19 cellular contexts compared by ENCODE assay signal in the genomic region with DNA sequence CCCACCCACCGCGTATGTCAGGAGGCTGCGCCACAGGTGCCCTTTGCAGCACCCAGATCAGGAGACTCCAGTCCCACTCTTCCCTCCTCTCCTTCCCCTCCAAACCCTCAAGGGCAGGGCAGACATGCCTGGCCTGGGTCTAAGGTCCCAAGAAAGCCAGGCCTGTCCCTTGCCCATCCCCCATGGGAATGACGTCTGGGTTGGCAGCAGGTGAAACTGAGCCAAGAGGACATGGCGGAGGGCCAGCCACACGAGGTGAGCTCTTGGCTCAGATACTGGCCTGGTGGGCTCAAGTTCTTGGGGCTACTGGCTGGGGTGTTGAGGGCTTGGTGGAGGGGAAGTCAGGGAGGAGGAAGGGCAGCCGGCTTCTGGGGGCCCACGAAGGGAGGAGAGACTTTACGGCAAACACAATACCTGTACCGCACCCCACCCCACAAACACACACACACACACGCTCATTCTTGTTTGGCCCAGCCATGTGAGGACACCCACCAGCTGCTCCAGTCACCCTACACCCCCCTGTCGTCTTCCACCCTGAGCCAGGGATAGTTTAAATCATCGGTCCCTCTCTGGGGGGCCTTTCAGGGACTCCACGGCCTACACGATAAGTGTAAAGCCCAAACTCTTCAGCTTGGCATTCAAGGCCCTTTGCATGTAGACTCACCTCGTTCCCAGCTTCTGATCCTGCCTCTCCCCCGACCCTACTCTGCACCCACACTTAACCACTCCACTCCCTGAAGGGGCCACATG. TPM values are rescaled to one million over a fixed set of nuclear protein-coding genes. Genes with fewer than 3 reads are reported as not detected.
A peak's percentile ranks its signal among the peaks of the same experiment; 100 is the strongest.
DNase-seq lines count a peak whose midpoint lies in the region; ATAC-seq and TF ChIP-seq lines count a peak whose summit lies in the region.
"Had no signal": no experiment of that assay in that cellular context is flagged by ENCODE, and none has a peak within 500 bp of the region (broad histone marks: within the 10 kb centered on the region; RNA-seq: fewer than 3 reads in every experiment).

No MANE protein-coding gene starts in this region.

- intact Hi-C loops in Right ventricle myocardium superior (cut with DNase I): no loop called here
- intact Hi-C loops in Right ventricle myocardium inferior (cut with DNase I): no loop called here
- intact Hi-C loops in aorta (cut with DNase I): no loop called here

- no peaks in the 10 kb centered on the region for H3K4me1 ChIP-seq in aorta (ENCODE audit: control insufficient read depth in 1 of 2, insufficient read depth in 2 of 2, low read length in 2 of 2)
- H3K4me1 ChIP-seq: colonic mucosa had no signal

- H3K27me3 ChIP-seq in aorta (ENCODE audit: control insufficient read depth in 1 of 2, insufficient read depth in 2 of 2, low read length in 1 of 2): no peaks in the 10 kb centered on the region
- H3K27me3 ChIP-seq: colonic mucosa, esophagus muscularis mucosa, hepatocyte had no signal

- H3K4me1 Mint-ChIP-seq in chondrocyte (ENCODE audit: low read depth): peaks cover 19% of the 10 kb centered on the region
- H3K4me1 Mint-ChIP-seq: activated CD4-positive, alpha-beta T cell treated with anti-CD3 and anti-CD28 coated beads for 36 hours had no signal

- no peak overlapping the region for H3K27ac ChIP-seq in aorta (ENCODE audit: low read depth in 1 of 2, low read length in 2 of 2)
- H3K27ac ChIP-seq: colonic mucosa, esophagus muscularis mucosa, GM23248, hepatocyte, psoas muscle had no signal

- DNase-seq in Right ventricle myocardium superior (peak; percentile 66), Right ventricle myocardium inferior (ENCODE audit: missing footprints) (no peak), chondrocyte (ENCODE audit: low spot score) (peak; percentile 81), mesenteric fat pad (ENCODE audit: low spot score) (peak; percentile 73), aorta (peak; percentile 44 to 78)
- DNase-seq: activated CD4-positive, alpha-beta T cell treated with anti-CD3 and anti-CD28 coated beads for 36 hours; activated T-cell treated with anti-CD3 and anti-CD28 coated beads, Interleukin-2, amount 50 U/mL, for 72 hours; colonic mucosa; GM23248; NCI-H2081 treated with DMSO at 0.1 percent for 48 hours; T-helper 2 cell had no signal

- H3K4me3 Mint-ChIP-seq in chondrocyte (ENCODE audit: unreplicated experiment): no peak overlapping the region
- H3K4me3 Mint-ChIP-seq: activated CD4-positive, alpha-beta T cell treated with anti-CD3 and anti-CD28 coated beads for 36 hours; activated T-cell treated with anti-CD3 and anti-CD28 coated beads, Interleukin-2, amount 50 U/mL, for 72 hours had no signal

- no peaks in the 10 kb centered on the region for H3K36me3 Mint-ChIP-seq in chondrocyte (ENCODE audit: low read depth)

- H3K27ac Mint-ChIP-seq in chondrocyte (ENCODE audit: unreplicated experiment): no peak overlapping the region
- H3K27ac Mint-ChIP-seq: activated CD4-positive, alpha-beta T cell treated with anti-CD3 and anti-CD28 coated beads for 36 hours; activated T-cell treated with anti-CD3 and anti-CD28 coated beads, Interleukin-2, amount 50 U/mL, for 72 hours had no signal

- WGBS in aorta, 2 donors: 77 to 78% methylated on average over 17 of the region's 17 CpGs

- H3K4me3 ChIP-seq in aorta (ENCODE audit: low read length in 2 of 2): no peak overlapping the region
- H3K4me3 ChIP-seq: colonic mucosa, esophagus muscularis mucosa, GM23248, hepatocyte, psoas muscle had no signal

- H3K9me3 Mint-ChIP-seq in chondrocyte (ENCODE audit: low read depth): no peaks in the 10 kb centered on the region
- H3K9me3 Mint-ChIP-seq: activated T-cell treated with anti-CD3 and anti-CD28 coated beads, Interleukin-2, amount 50 U/mL, for 72 hours had no signal

- no peaks in the 10 kb centered on the region for H3K9me3 ChIP-seq in aorta (ENCODE audit: control insufficient read depth, low read length)
- H3K9me3 ChIP-seq: colonic mucosa, esophagus muscularis mucosa, psoas muscle had no signal

- peak; percentile 45 for ATAC-seq in Right ventricle myocardium superior (ENCODE audit: poor library complexity)
- ATAC-seq in Right ventricle myocardium inferior: no peak
- ATAC-seq in aorta (ENCODE audit: low FRiP score): no peak
- ATAC-seq in HG03045 (IDR thresholded peaks at IDR 0.05; ENCODE audit: unreplicated experiment): no peak
- ATAC-seq in GM19463 (IDR thresholded peaks at IDR 0.05; ENCODE audit: unreplicated experiment): no peak
- no peak for ATAC-seq in HG02852 (IDR thresholded peaks at IDR 0.05; ENCODE audit: unreplicated experiment)
- ATAC-seq: activated CD4-positive, alpha-beta T cell treated with anti-CD3 and anti-CD28 coated beads for 36 hours; activated T-cell treated with anti-CD3 and anti-CD28 coated beads, Interleukin-2, amount 50 U/mL, for 72 hours had no signal

- no peak for TF ChIP-seq CTCF in chondrocyte (IDR thresholded peaks at IDR 0.05)

- no peaks in the 10 kb centered on the region for H3K27me3 Mint-ChIP-seq in chondrocyte (ENCODE audit: low read depth)
- H3K27me3 Mint-ChIP-seq: activated CD4-positive, alpha-beta T cell treated with anti-CD3 and anti-CD28 coated beads for 36 hours had no signal

- H3K36me3 ChIP-seq in aorta (ENCODE audit: control insufficient read depth in 1 of 2, insufficient read depth in 2 of 2, low read length in 1 of 2): no peaks in the 10 kb centered on the region
- H3K36me3 ChIP-seq: colonic mucosa, esophagus muscularis mucosa had no signal

RNA-seq across cellular contexts. Expression of gene TNS1, which starts 24.1 kb away (rescaled TPM):
- total RNA-seq in Right ventricle myocardium superior (722 TPM), Right ventricle myocardium inferior (705 TPM), chondrocyte (227 to 272 TPM (median 249 TPM) in 3 replicates), mesenteric fat pad (449 TPM), aorta (1,000 to 10,000 TPM; 1,456 to 1,949 TPM)
- polyA plus RNA-seq in aorta: 100 to 1,000 TPM; 303 to 404 TPM

RNA-seq across cellular contexts. Expression of gene RUFY4, which starts 42.2 kb away (rescaled TPM):
- total RNA-seq in Right ventricle myocardium superior: not detected
- total RNA-seq in Right ventricle myocardium inferior: not detected
- not detected in 3 replicates for total RNA-seq in chondrocyte
- total RNA-seq in mesenteric fat pad: 0.42 TPM
- total RNA-seq in aorta: under 1 TPM; 0.39 to 0.45 TPM
- polyA plus RNA-seq in aorta: not detected
- total RNA-seq: colonic mucosa, GM23248, HT1080, M059J, psoas muscle had no signal
- polyA plus RNA-seq: GM23248 had no signal
